In the genomic region with DNA sequence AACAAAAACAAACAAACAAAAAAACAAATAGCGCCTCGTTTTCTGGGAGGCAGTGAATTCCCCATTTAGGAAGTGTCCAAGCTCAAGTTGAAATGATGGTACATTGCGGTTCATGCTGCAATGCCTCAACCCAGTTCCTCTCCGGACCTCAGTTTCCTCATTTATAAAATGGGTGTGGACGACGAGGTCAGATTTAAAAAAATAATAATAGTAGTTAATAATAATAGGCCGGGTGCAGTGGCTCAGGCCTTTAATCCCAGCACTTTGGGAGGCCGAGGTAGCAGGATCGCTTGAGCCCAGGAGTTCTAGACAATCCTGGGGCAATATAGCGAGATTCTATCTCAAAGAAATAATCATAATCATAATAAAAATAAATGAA, we compare ENCODE assay signal across 8 cellular contexts. TPM values are rescaled to one million over a fixed set of nuclear protein-coding genes. Genes with fewer than 3 reads are reported as not detected.
DNase-seq lines count a peak whose midpoint lies in the region; ATAC-seq, FAIRE-seq and TF ChIP-seq lines count a peak whose summit lies in the region.

No MANE protein-coding gene starts in this region.

- intact Hi-C loops in Caco-2 (cut with micrococcal nuclease; ENCODE audit: unreplicated experiment) (loop anchor here (1.0 kb wide), 2 partner anchors 30 to 39 kb away; no protein-coding TSS in a partner anchor), PC-3 (cut with micrococcal nuclease) (loop anchor here (1.0 kb wide), 1 partner anchor 39 kb away; no protein-coding TSS in a partner anchor), pancreas (cut with DNase I) (loop anchor here (2.0 to 5.0 kb wide), 3 partner anchors 33 to 43 kb away; no protein-coding TSS in a partner anchor)

- no peak for ATAC-seq in PC-3
- no peak for ATAC-seq in pancreas
- no peak for ATAC-seq in GM21515 (IDR thresholded peaks at IDR 0.05; ENCODE audit: unreplicated experiment)
- ATAC-seq in HG03045 (IDR thresholded peaks at IDR 0.05; ENCODE audit: unreplicated experiment): no peak
- no peak for ATAC-seq in GM21447 (IDR thresholded peaks at IDR 0.05; ENCODE audit: unreplicated experiment)
- ATAC-seq in esophagus mucosa: no peak

- no peaks in the 10 kb centered on the region for H4K20me1 ChIP-seq in PC-3 (ENCODE audit: low read length)

- no peak for FAIRE-seq in pancreas (lab: Jason Lieb, UNC)

- H3K4me3 ChIP-seq in Caco-2 (ENCODE audit: low read depth, low read length) (peak overlapping the region; percentile 61), PC-3 (ENCODE audit: low read length) (peak overlapping the region; percentile 76), endodermal cell (ENCODE audit: low read length) (no peak overlapping the region), pancreas (peak overlapping the region; percentile 48 to 70 (median 64))

- H3K27me3 ChIP-seq in Caco-2 (replicated peaks; ENCODE audit: control insufficient read depth, insufficient read depth, low read length) (no peaks in the 10 kb centered on the region), PC-3 (ENCODE audit: low read length) (no peaks in the 10 kb centered on the region), endodermal cell (ENCODE audit: control insufficient read depth, insufficient read depth, low read length, poor library complexity, severe bottlenecking) (no peaks in the 10 kb centered on the region), pancreas (no peaks in the 10 kb centered on the region)

- H3K27me3 Mint-ChIP-seq in Caco-2 (ENCODE audit: insufficient read depth, unreplicated experiment) (no peaks in the 10 kb centered on the region), endodermal cell (ENCODE audit: insufficient read depth) (peaks cover 8% of the 10 kb centered on the region)

- H3K4me1 Mint-ChIP-seq in Caco-2 (ENCODE audit: low read depth, unreplicated experiment) (peaks cover 16% of the 10 kb centered on the region), endodermal cell (peaks cover 7% of the 10 kb centered on the region)

- H3K9me3 ChIP-seq in Caco-2: no peaks in the 10 kb centered on the region
- no peaks in the 10 kb centered on the region for H3K9me3 ChIP-seq in PC-3 (ENCODE audit: low read length)
- H3K9me3 ChIP-seq in endodermal cell (ENCODE audit: control insufficient read depth, low read length): no peaks in the 10 kb centered on the region
- no peaks in the 10 kb centered on the region for H3K9me3 ChIP-seq in pancreas

- H3K36me3 ChIP-seq in Caco-2 (ENCODE audit: control insufficient read depth, insufficient read depth, low read length) (no peaks in the 10 kb centered on the region), PC-3 (ENCODE audit: low read depth, low read length) (no peaks in the 10 kb centered on the region), endodermal cell (ENCODE audit: control insufficient read depth, insufficient read depth, low read length) (no peaks in the 10 kb centered on the region), pancreas (no peaks in the 10 kb centered on the region)

- CTCF ChIA-PET in Caco-2 (lab: Charles Lee): interaction anchor here (0.5 to 3.0 kb wide), 28 partner anchors 9 to 533 kb away, joined by 3 to 261 read pairs (median 5); a partner anchor contains a TSS
- CTCF ChIA-PET in PC-3 (lab: Charles Lee): interaction anchor here (0.6 to 1.3 kb wide), 3 partner anchors 40 to 298 kb away, joined by 3 to 60 read pairs (median 13); no protein-coding TSS in a partner anchor

- H3K36me3 Mint-ChIP-seq in Caco-2 (ENCODE audit: insufficient read depth, unreplicated experiment): peaks cover 21% of the 10 kb centered on the region
- no peaks in the 10 kb centered on the region for H3K36me3 Mint-ChIP-seq in endodermal cell (ENCODE audit: low read depth)

- POLR2A ChIA-PET in Caco-2 (lab: Charles Lee) (interaction anchor here (0.6 to 1.3 kb wide), 5 partner anchors 28 to 46 kb away, joined by 3 to 15 read pairs (median 12); a partner anchor contains a TSS), PC-3 (lab: Charles Lee; ENCODE audit: unreplicated experiment) (interaction anchor here (0.6 kb wide), 1 partner anchor 15 kb away, joined by 3 read pairs; no protein-coding TSS in a partner anchor)

- 57 to 79% methylated on average over 3 to 9 of the region's 10 CpGs for WGBS in endodermal cell (ENCODE audit: insufficient coverage in 1 of 2, insufficient read length in 1 of 2), 2 experiments
- WGBS in pancreas, 2 donors: 25 to 27% methylated on average over 10 of the region's 10 CpGs

- peak overlapping the region; percentile 78; the same call in 1 of the 2 replicates for H3K4me2 ChIP-seq in PC-3 (ENCODE audit: low read length)

- H3K9me3 Mint-ChIP-seq in Caco-2 (ENCODE audit: unreplicated experiment) (no peaks in the 10 kb centered on the region), endodermal cell (no peaks in the 10 kb centered on the region)

- H3K27ac ChIP-seq in PC-3 (ENCODE audit: low read length) (no peak overlapping the region), endodermal cell (ENCODE audit: low read depth, low read length) (no peak overlapping the region), pancreas (peak overlapping the region; percentile 72 to 93 (median 85))

- H3K9ac ChIP-seq in PC-3 (ENCODE audit: low read length): peak overlapping the region; percentile 76
- H3K9ac ChIP-seq in endodermal cell (ENCODE audit: extremely low read depth, low read length, poor library complexity, severe bottlenecking): peak overlapping the region; percentile 66

- H3K9me2 ChIP-seq in PC-3 (replicated peaks; ENCODE audit: low read length): no peaks in the 10 kb centered on the region

- BruUV-seq in Caco-2 (replicated peaks; lab: Mats Ljungman, UMichigan) (no TSS peak), PC-3 (replicated peaks; lab: Mats Ljungman, UMichigan) (no TSS peak)

- H3K4me1 ChIP-seq in Caco-2: peaks cover 15% of the 10 kb centered on the region
- peaks cover 9% of the 10 kb centered on the region for H3K4me1 ChIP-seq in PC-3 (ENCODE audit: insufficient read depth, low read length)
- H3K4me1 ChIP-seq in endodermal cell (ENCODE audit: control insufficient read depth, insufficient read depth, low read length): no peaks in the 10 kb centered on the region
- H3K4me1 ChIP-seq in pancreas: peaks cover 5 to 8% (median 6%) of the 10 kb centered on the region in 3 donors

- H3K27ac Mint-ChIP-seq in Caco-2 (ENCODE audit: unreplicated experiment) (no peak overlapping the region), endodermal cell (no peak overlapping the region)

- no peaks in the 10 kb centered on the region for H3K79me2 ChIP-seq in PC-3 (ENCODE audit: low read length)

- TF ChIP-seq CTCF in Caco-2 (IDR thresholded peaks at IDR 0.05; ENCODE audit: insufficient read depth in 1 of 2, low read depth in 1 of 2, low read length in 1 of 2, severe bottlenecking in 1 of 2, unreplicated experiment in 1 of 2) (no peak), PC-3 (conservative IDR thresholded peaks at IDR 0.05; ENCODE audit: low read depth, low read length) (no peak), endodermal cell (conservative IDR thresholded peaks at IDR 0.05) (no peak), pancreas (IDR thresholded peaks at IDR 0.05) (no peak)

- peak overlapping the region; percentile 69; the same call in 1 of the 2 replicates for H2AFZ ChIP-seq in PC-3 (ENCODE audit: low read length)

- DNase-seq in Caco-2: no peak
- no peak for DNase-seq in PC-3
- DNase-seq in endodermal cell: no peak
- no peak for DNase-seq in pancreas

- peak overlapping the region; percentile 84 for H3K4me3 Mint-ChIP-seq in Caco-2 (ENCODE audit: unreplicated experiment)
- H3K4me3 Mint-ChIP-seq in endodermal cell: peak overlapping the region; percentile 56

- no peaks in the 10 kb centered on the region for H3F3A ChIP-seq in PC-3 (ENCODE audit: low read length, unreplicated experiment)

RNA-seq across cellular contexts. Expression of a gene that starts 15.5 kb away (rescaled TPM):
- total RNA-seq in Caco-2 (2022): 43.5 and 51.0 TPM in 2 replicates
- total RNA-seq in PC-3 (2014; rRNA removed): 56.2 and 57.3 TPM in 2 replicates
- total RNA-seq in endodermal cell: 10 to 100 TPM; 53.5 to 63.6 TPM
- polyA plus RNA-seq in endodermal cell (2013, experiment 1 of 2): 70.3 TPM
- 66.1 TPM for polyA plus RNA-seq in endodermal cell (2013, experiment 2 of 2)
- total RNA-seq in pancreas: 10 to 100 TPM; 28.9 to 33.5 (median 32.9) TPM
- 10 to 100 TPM; 35.3 to 42.3 TPM for polyA plus RNA-seq in pancreas
- total RNA-seq in esophagus mucosa: 48.5 TPM

RNA-seq across cellular contexts. Expression of a gene that starts 28.6 kb away (rescaled TPM):
- total RNA-seq in Caco-2 (2022) (6.4 TPM in 2 replicates), PC-3 (2014; rRNA removed) (35.8 and 60.5 TPM in 2 replicates), endodermal cell (1 to 10 TPM; 1.6 to 3.0 TPM), pancreas (10 to 100 TPM in 1 of 6 donors, 1 to 10 TPM in 3, under 1 TPM in 2; 0.79 to 17.0 (median 5.7) TPM), esophagus mucosa (2.5 TPM)
- polyA plus RNA-seq in endodermal cell (2013, experiment 1 of 2): 1.6 TPM
- polyA plus RNA-seq in endodermal cell (2013, experiment 2 of 2): 1.4 TPM
- 10 to 100 TPM; 12.9 to 21.6 TPM for polyA plus RNA-seq in pancreas

RNA-seq across cellular contexts. Expression of a gene that starts 32.7 kb away (rescaled TPM):
- total RNA-seq in Caco-2 (2022): 27.7 and 31.1 TPM in 2 replicates
- total RNA-seq in PC-3 (2014; rRNA removed): 25.9 and 43.0 TPM in 2 replicates
- total RNA-seq in endodermal cell: 10 to 100 TPM; 13.2 to 16.0 TPM
- polyA plus RNA-seq in endodermal cell (2013, experiment 1 of 2): 6.8 TPM
- polyA plus RNA-seq in endodermal cell (2013, experiment 2 of 2): 6.2 TPM
- 1 to 10 TPM in 5 of 6 donors, under 1 TPM in 1; 0.91 to 5.3 (median 2.9) TPM for total RNA-seq in pancreas
- 1 to 10 TPM; 1.6 to 3.3 TPM for polyA plus RNA-seq in pancreas
- total RNA-seq in esophagus mucosa: 6.5 TPM

RNA-seq across cellular contexts. Expression of a gene that starts 34.3 kb away (rescaled TPM):
- total RNA-seq in Caco-2 (2022): 65.8 and 68.6 TPM in 2 replicates
- total RNA-seq in PC-3 (2014; rRNA removed): 28.6 and 36.4 TPM in 2 replicates
- 10 to 100 TPM; 17.9 to 26.4 TPM for total RNA-seq in endodermal cell
- 21.8 TPM for polyA plus RNA-seq in endodermal cell (2013, experiment 1 of 2)
- 16.7 TPM for polyA plus RNA-seq in endodermal cell (2013, experiment 2 of 2)
- 10 to 100 TPM; 22.8 to 42.7 (median 27.6) TPM for total RNA-seq in pancreas
- polyA plus RNA-seq in pancreas: 10 to 100 TPM; 50.5 to 54.4 TPM
- total RNA-seq in esophagus mucosa: 186 TPM

RNA-seq across cellular contexts. Expression of a gene that starts 57.7 kb away (rescaled TPM):
- total RNA-seq in Caco-2 (2022) (13.8 and 18.1 TPM in 2 replicates), PC-3 (2014; rRNA removed) (9.5 and 12.9 TPM in 2 replicates), endodermal cell (10 to 100 TPM; 15.7 to 18.5 TPM), pancreas (1 to 10 TPM; 2.1 to 6.3 (median 3.2) TPM), esophagus mucosa (1.4 TPM)
- 23.8 TPM for polyA plus RNA-seq in endodermal cell (2013, experiment 1 of 2)
- polyA plus RNA-seq in endodermal cell (2013, experiment 2 of 2): 25.9 TPM
- 1 to 10 TPM; 4.4 to 9.5 TPM for polyA plus RNA-seq in pancreas

Comparison
In these comparisons a context has a peak if more than half of its experiments do, and no peak if none do; other contexts are left out.
1. H3K27ac ChIP-seq: peak in pancreas (4 of 4); none in PC-3 (single experiment) and endodermal cell (single experiment).